ENCODE assay signal across 13 cellular contexts in the genomic region with DNA sequence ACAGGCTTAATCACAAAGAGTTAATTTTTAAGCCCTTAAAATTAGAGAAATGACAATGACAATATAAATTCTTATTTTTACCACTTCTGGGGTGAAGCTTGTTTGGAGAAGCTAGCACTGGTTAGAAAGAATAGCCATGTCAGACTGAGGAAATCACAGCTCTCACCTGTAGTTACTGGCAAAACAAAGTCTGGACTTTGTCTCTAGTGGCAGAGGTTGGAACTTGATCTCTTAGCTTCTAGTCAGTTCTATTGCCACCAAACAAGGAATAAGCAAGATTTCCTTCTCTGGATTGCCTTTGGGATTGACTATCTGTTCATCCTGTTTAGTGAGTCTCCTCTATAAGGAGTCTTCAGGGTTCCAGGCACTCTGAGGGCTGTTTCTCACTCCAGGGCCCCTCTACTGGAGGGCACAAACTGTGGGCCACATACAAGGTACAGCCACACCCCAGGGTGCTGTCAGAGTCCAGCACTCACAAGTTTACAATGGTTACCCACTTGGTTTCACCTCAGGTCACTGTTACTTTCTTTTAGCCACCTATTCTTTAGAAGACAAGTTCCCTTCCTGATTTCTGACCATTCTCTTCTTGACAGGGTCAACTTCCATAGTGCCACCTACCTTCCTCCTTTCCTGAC.
DNase-seq lines count a peak whose midpoint lies in the region; ATAC-seq and TF ChIP-seq lines count a peak whose summit lies in the region.
"Had no signal": no experiment of that assay in that cellular context is flagged by ENCODE, and none has a peak within 500 bp of the region (broad histone marks: within the 10 kb centered on the region; RNA-seq: fewer than 3 reads in every experiment).

No MANE protein-coding gene starts in this region.

- no peak for ATAC-seq in foreskin keratinocyte
- ATAC-seq in HG03442 (IDR thresholded peaks at IDR 0.05; ENCODE audit: unreplicated experiment): no peak
- ATAC-seq in GM19395 (IDR thresholded peaks at IDR 0.05; ENCODE audit: unreplicated experiment): no peak
- ATAC-seq: effector memory CD8-positive, alpha-beta T cell had no signal

- H3K27ac ChIP-seq in foreskin keratinocyte (no peak overlapping the region), sigmoid colon (peak overlapping the region in 3 of 4 donors; percentile 22 to 64 (median 54)), tibial nerve (peak overlapping the region in 2 of 4 donors; percentile 71 to 72)

- TF ChIP-seq POLR2A in sigmoid colon (IDR thresholded peaks at IDR 0.05) (no peak), tibial nerve (IDR thresholded peaks at IDR 0.05) (no peak)

- peak; percentile 19 for TF ChIP-seq CTCF in GM12865 (IDR thresholded peaks at IDR 0.05; ENCODE audit: insufficient read depth, low read depth, low read length, missing control alignments)
- 0 out of 2 replicates have a peak, but pooled peaks have one; percentile 21 for TF ChIP-seq CTCF in WI38 (IDR thresholded peaks at IDR 0.05; ENCODE audit: low read depth, low read length)
- peak; percentile 24 for TF ChIP-seq CTCF in foreskin keratinocyte (conservative IDR thresholded peaks at IDR 0.05)
- TF ChIP-seq CTCF in sigmoid colon (IDR thresholded peaks at IDR 0.05): peak in 3 of 4 experiments; percentile 35 to 46 (median 43)
- TF ChIP-seq CTCF in tibial nerve (IDR thresholded peaks at IDR 0.05): peak in 2 of 5 experiments; percentile 3 to 33

- TF ChIP-seq EP300 in sigmoid colon (IDR thresholded peaks at IDR 0.05): no peak
- TF ChIP-seq EP300 in tibial nerve (IDR thresholded peaks at IDR 0.05): no peak

- H3K4me1 ChIP-seq in foreskin keratinocyte (no peaks in the 10 kb centered on the region), sigmoid colon (peaks cover 0 to 35% (median 19%) of the 10 kb centered on the region in 4 donors), tibial nerve (peaks cover 0 to 35% (median 13%) of the 10 kb centered on the region in 4 donors)

- no peak for DNase-seq in GM12865 (ENCODE audit: low read depth)
- DNase-seq in foreskin keratinocyte: no peak
- no peak for DNase-seq in sigmoid colon
- no peak for DNase-seq in tibial nerve (ENCODE audit: low spot score in 2 of 2)
- no peak for DNase-seq in NAMALWA (ENCODE audit: low spot score)
- DNase-seq: activated CD4-positive, alpha-beta T cell treated with anti-CD3 and anti-CD28 coated beads, Interleukin-2, amount 50 U/mL, for 4 hours; effector memory CD8-positive, alpha-beta T cell; KG1; kidney glomerular epithelial cell; NCI-H526 had no signal

- H3K27me3 ChIP-seq in foreskin keratinocyte: no peaks in the 10 kb centered on the region
- H3K27me3 ChIP-seq in sigmoid colon: no peaks in the 10 kb centered on the region
- H3K27me3 ChIP-seq in tibial nerve: no peaks in the 10 kb centered on the region

- H3K9me3 ChIP-seq in sigmoid colon (no peaks in the 10 kb centered on the region), tibial nerve (no peaks in the 10 kb centered on the region)

- intact Hi-C loops in sigmoid colon (cut with DNase I): no loop called here

- no peak overlapping the region for H3K4me3 ChIP-seq in GM12865 (ENCODE audit: low read depth, low read length)
- H3K4me3 ChIP-seq in WI38 (ENCODE audit: low read depth, low read length): no peak overlapping the region
- no peak overlapping the region for H3K4me3 ChIP-seq in sigmoid colon
- H3K4me3 ChIP-seq in tibial nerve: no peak overlapping the region

- H3K36me3 ChIP-seq in sigmoid colon (no peaks in the 10 kb centered on the region), tibial nerve (no peaks in the 10 kb centered on the region)
